Comparison of ENCODE assay signal across 26 cellular contexts in genomic region chr20:15176929-15177328, GRCh38.
DNase-seq lines count a peak whose midpoint lies in the region; ATAC-seq, FAIRE-seq and TF ChIP-seq lines count a peak whose summit lies in the region.
"Had no signal": no experiment of that assay in that cellular context is flagged by ENCODE, and none has a peak within 500 bp of the region (broad histone marks: within the 10 kb centered on the region; RNA-seq: fewer than 3 reads in every experiment).

No MANE protein-coding gene starts in this region.

- peaks cover 1% of the 10 kb centered on the region for H3K27me3 Mint-ChIP-seq in stimulated activated memory B cell treated with anti-CD40 and anti-IgM and Interleukin-4, amounts not matched to agents 10 μg/mL and 1 μg/mL and 100 μg/mL, for 72 hours
- H3K27me3 Mint-ChIP-seq: CD4-positive, alpha-beta memory T cell had no signal

- no peaks in the 10 kb centered on the region for H3K27me3 ChIP-seq in bronchial epithelial cell (ENCODE audit: control insufficient read depth, insufficient read depth, low read length)
- no peaks in the 10 kb centered on the region for H3K27me3 ChIP-seq in right atrium auricular region
- H3K27me3 ChIP-seq: BLaER1 treated with 17β-estradiol and CSF1 and Interleukin-3, amounts not matched to agents 10 nM and 100 nM; SJCRH30 had no signal

- peaks cover 6% of the 10 kb centered on the region for H3K9me3 Mint-ChIP-seq in stimulated activated memory B cell treated with anti-CD40 and anti-IgM and Interleukin-4, amounts not matched to agents 10 μg/mL and 1 μg/mL and 100 μg/mL, for 72 hours

- peak; percentile 16 for ATAC-seq in stimulated activated memory B cell treated with anti-CD40 and anti-IgM and Interleukin-4, amounts not matched to agents 10 μg/mL and 1 μg/mL and 100 μg/mL, for 72 hours
- no peak for ATAC-seq in HG03469 (IDR thresholded peaks at IDR 0.05; ENCODE audit: unreplicated experiment)
- ATAC-seq in GM21447 (IDR thresholded peaks at IDR 0.05; ENCODE audit: unreplicated experiment): no peak
- ATAC-seq: GM12878, Right ventricle myocardium inferior, SK-N-SH treated with all-trans-retinoic acid at 6 μM for 48 hours had no signal

- no peaks in the 10 kb centered on the region for H3K9me3 ChIP-seq in right atrium auricular region
- H3K9me3 ChIP-seq: SJCRH30 had no signal

- peaks cover 4% of the 10 kb centered on the region for H3K36me3 Mint-ChIP-seq in stimulated activated memory B cell treated with anti-CD40 and anti-IgM and Interleukin-4, amounts not matched to agents 10 μg/mL and 1 μg/mL and 100 μg/mL, for 72 hours
- H3K36me3 Mint-ChIP-seq: CD4-positive, alpha-beta memory T cell had no signal

- H3K4me1 ChIP-seq in right atrium auricular region: no peaks in the 10 kb centered on the region
- H3K4me1 ChIP-seq: BLaER1 treated with 17β-estradiol and CSF1 and Interleukin-3, amounts not matched to agents 10 nM and 100 nM; SJCRH30 had no signal

- H3K27ac ChIP-seq in right atrium auricular region: no peak overlapping the region
- H3K27ac ChIP-seq: BLaER1 treated with 17β-estradiol and CSF1 and Interleukin-3, amounts not matched to agents 10 nM and 100 nM; PC-9; SJCRH30 had no signal

- peak; percentile 52 for FAIRE-seq in bronchial epithelial cell (lab: Jason Lieb, UNC)
- FAIRE-seq: A204.1, GM12878, H54 had no signal

- TF ChIP-seq CTCF in bronchial epithelial cell (IDR thresholded peaks at IDR 0.05; ENCODE audit: insufficient read depth, low read length, severe bottlenecking): no peak
- TF ChIP-seq CTCF in right atrium auricular region (IDR thresholded peaks at IDR 0.05): no peak

- no peak overlapping the region for H3K4me3 Mint-ChIP-seq in stimulated activated memory B cell treated with anti-CD40 and anti-IgM and Interleukin-4, amounts not matched to agents 10 μg/mL and 1 μg/mL and 100 μg/mL, for 72 hours
- H3K4me3 Mint-ChIP-seq: CD4-positive, alpha-beta memory T cell had no signal

- H3K4me3 ChIP-seq in bronchial epithelial cell (ENCODE audit: low read depth, low read length) (no peak overlapping the region), right atrium auricular region (no peak overlapping the region)
- H3K4me3 ChIP-seq: GM12878, PC-9, SJCRH30 had no signal

- in situ Hi-C loops in G401 (cut with HindIII; ENCODE audit: low sequenced_read_pairs): no loop called here

- H3K36me3 ChIP-seq in bronchial epithelial cell (ENCODE audit: control insufficient read depth, insufficient read depth, low read length) (no peaks in the 10 kb centered on the region), right atrium auricular region (no peaks in the 10 kb centered on the region)
- H3K36me3 ChIP-seq: SJCRH30 had no signal

- H3K4me1 Mint-ChIP-seq in stimulated activated memory B cell treated with anti-CD40 and anti-IgM and Interleukin-4, amounts not matched to agents 10 μg/mL and 1 μg/mL and 100 μg/mL, for 72 hours: no peaks in the 10 kb centered on the region
- H3K4me1 Mint-ChIP-seq: CD4-positive, alpha-beta memory T cell had no signal

- H3K27ac Mint-ChIP-seq in stimulated activated memory B cell treated with anti-CD40 and anti-IgM and Interleukin-4, amounts not matched to agents 10 μg/mL and 1 μg/mL and 100 μg/mL, for 72 hours: no peak overlapping the region
- H3K27ac Mint-ChIP-seq: CD4-positive, alpha-beta memory T cell had no signal

- DNase-seq in G401 (ENCODE audit: low spot score): peak; percentile 36
- no peak for DNase-seq in bronchial epithelial cell (ENCODE audit: low read depth)
- peak; percentile 17 for DNase-seq in inferior parietal cortex (ENCODE audit: extremely low spot score)
- no peak for DNase-seq in effector CD4-positive, alpha-beta T cell
- no peak for DNase-seq in right atrium auricular region (ENCODE audit: low spot score)
- DNase-seq: CD4-positive, alpha-beta memory T cell; COR-L47; GDM1; KBM-7; NCI-H1105 treated with DMSO at 0.1 percent for 48 hours; NCI-H146; NCI-H1930; NCI-H2107; NCI-H524; NCI-H774; PC-9; SJCRH30 had no signal

Comparison
In these comparisons a context has a peak if more than half of its experiments do, and no peak if none do; other contexts are left out.
1. DNase-seq: peak in G401 (single experiment) and inferior parietal cortex (single experiment); none in bronchial epithelial cell (single experiment), effector CD4-positive, alpha-beta T cell (single experiment) and right atrium auricular region (single experiment).